Comparison of ENCODE assay signal across 26 cellular contexts in genomic region chr3:128353361-128353965, GRCh38.
DNase-seq lines count a peak whose midpoint lies in the region; ATAC-seq, FAIRE-seq and TF ChIP-seq lines count a peak whose summit lies in the region.
"Had no signal": no experiment of that assay in that cellular context is flagged by ENCODE, and none has a peak within 500 bp of the region (broad histone marks: within the 10 kb centered on the region; RNA-seq: fewer than 3 reads in every experiment).

No MANE protein-coding gene starts in this region.

- DNase-seq in HepG2 (ENCODE audit: low spot score) = no peak
- peak; percentile 52 for DNase-seq in osteoblast (ENCODE audit: insufficient read length, low spot score, missing footprints)
- DNase-seq in testis = no peak
- DNase-seq in NCI-H1694 treated with DMSO at 0.1 percent for 48 hours (lab: John Stamatoyannopoulos, UW) = no peak
- DNase-seq: ACHN; Caco-2; CD4-positive, alpha-beta memory T cell; DMS 273 treated with DMSO at 0.1 percent for 48 hours; DMS79 treated with DMSO at 0.1 percent for 48 hours; NCI-H1092 treated with DMSO at 0.1 percent for 48 hours; NCI-H146; NCI-H2029 treated with DMSO at 0.1 percent for 48 hours; NCI-H226; NCI-H510A treated with DMSO at 0.1 percent for 48 hours; NCI-H748 treated with DMSO at 0.1 percent for 48 hours; SHP77 treated with DMSO at 0.1 percent for 48 hours had no signal

- H3K9ac ChIP-seq in HepG2 (ENCODE audit: insufficient read depth, low read depth, low read length) = 0 out of 2 replicates have a peak overlapping the region, but pooled peaks have one; percentile 1
- H3K9ac ChIP-seq: BLaER1, KMS-11 had no signal

- POLR2A ChIA-PET in HepG2 (lab: Yijun Ruan, JAX) = no interaction called here

- no peak for TF ChIP-seq EP300 in HepG2 (IDR thresholded peaks at IDR 0.05; ENCODE audit: low read depth in 2 of 2, low read length in 2 of 2)
- TF ChIP-seq EP300 in HepG2 (CRISPR knock-in tag; IDR thresholded peaks at IDR 0.05; ENCODE audit: borderline replicate concordance) = no peak

- no TSS peak for BruUV-seq in HepG2 (replicated peaks; lab: Mats Ljungman, UMichigan)

- no peak overlapping the region for H3K4me3 ChIP-seq in HepG2 (replicated peaks in 1 of 3; ENCODE audit: insufficient read depth in 1 of 3, low read depth in 2 of 3, low read length in 3 of 3)
- H3K4me3 ChIP-seq in osteoblast (ENCODE audit: insufficient read depth, low read length) = no peak overlapping the region
- H3K4me3 ChIP-seq in testis = no peak overlapping the region
- H3K4me3 ChIP-seq: BLaER1, SK-N-MC had no signal

- H3K27ac ChIP-seq in VCaP (peak overlapping the region; percentile 36; the same call in 1 of the 2 replicates), HepG2 (ENCODE audit: extremely low read length, insufficient read depth, low read length) (peak overlapping the region; percentile 67), osteoblast (ENCODE audit: low read depth, low read length) (no peak overlapping the region), testis (no peak overlapping the region)
- H3K27ac ChIP-seq: BLaER1, HL-60, KMS-11, RWPE1, SK-N-MC had no signal

- no peaks in the 10 kb centered on the region for H3K27me3 ChIP-seq in HepG2 (ENCODE audit: control insufficient read depth in 1 of 2, insufficient read depth in 2 of 2, low read length in 2 of 2)
- H3K27me3 ChIP-seq in osteoblast (ENCODE audit: insufficient read depth, low read length) = no peaks in the 10 kb centered on the region
- no peaks in the 10 kb centered on the region for H3K27me3 ChIP-seq in testis
- H3K27me3 ChIP-seq: BLaER1 had no signal

- no peak for TF ChIP-seq RAD21 in HepG2 (CRISPR knock-in tag; IDR thresholded peaks at IDR 0.05)

- TF ChIP-seq CTCF in VCaP (conservative IDR thresholded peaks at IDR 0.05) (no peak), HepG2 (CRISPR knock-in tag; IDR thresholded peaks at IDR 0.05) (no peak), osteoblast (IDR thresholded peaks at IDR 0.05; ENCODE audit: extremely low read depth, low read depth, low read length) (no peak), testis (IDR thresholded peaks at IDR 0.05) (no peak)

- H3K9me3 ChIP-seq in HepG2 (ENCODE audit: low read length) (no peaks in the 10 kb centered on the region), osteoblast (ENCODE audit: low read depth, low read length) (no peaks in the 10 kb centered on the region), testis (no peaks in the 10 kb centered on the region)
- H3K9me3 ChIP-seq: BLaER1, Caco-2 had no signal

- H3K4me1 ChIP-seq in HepG2 (ENCODE audit: insufficient read depth, low read length) = peaks cover 64% of the 10 kb centered on the region
- peaks cover 6% of the 10 kb centered on the region for H3K4me1 ChIP-seq in osteoblast (ENCODE audit: insufficient read depth, low read length)
- peaks cover 17% of the 10 kb centered on the region for H3K4me1 ChIP-seq in testis

- WGBS in HepG2 (ENCODE audit: low lambda C conversion rate) = 98% methylated on average over 6 of the region's 8 CpGs
- WGBS in testis, 2 donors = 93 to 95% methylated on average over 8 of the region's 8 CpGs

- in situ Hi-C loops in HepG2 (cut with HindIII; ENCODE audit: extremely low pct_ligation_motif_present, low pct_unique_long_range_greater_than_20kb) = no loop called here

- H2AFZ ChIP-seq in HepG2 (ENCODE audit: low read length) = no peak overlapping the region
- no peak overlapping the region for H2AFZ ChIP-seq in osteoblast (ENCODE audit: low read length)

- no peaks in the 10 kb centered on the region for H3K79me2 ChIP-seq in HepG2 (ENCODE audit: insufficient read depth, low read length)
- no peaks in the 10 kb centered on the region for H3K79me2 ChIP-seq in osteoblast (ENCODE audit: insufficient read depth, low read length)

- ATAC-seq in HepG2 = no peak
- ATAC-seq in GM21717 (IDR thresholded peaks at IDR 0.05; ENCODE audit: unreplicated experiment) = no peak
- ATAC-seq in GM18868 (IDR thresholded peaks at IDR 0.05; ENCODE audit: unreplicated experiment) = no peak

- CTCF ChIA-PET in HepG2 (lab: Yijun Ruan, JAX; ENCODE audit: low intra/inter-chr PET ratio, low total read pairs) = no interaction called here

- FAIRE-seq in HepG2 (lab: Jason Lieb, UNC) = no peak
- FAIRE-seq: GM12891, H1 had no signal

- H4K20me1 ChIP-seq in HepG2 (ENCODE audit: insufficient read depth, low read length) (no peaks in the 10 kb centered on the region), osteoblast (ENCODE audit: insufficient read depth, low read length) (peaks cover 12% of the 10 kb centered on the region)

- peaks cover 4 to 15% of the 10 kb centered on the region in 2 experiments; a peak in 3 of 5 replicates for H3K36me3 ChIP-seq in HepG2 (replicated peaks in 1 of 2; ENCODE audit: control insufficient read depth in 1 of 2, insufficient read depth in 2 of 2, low read length in 2 of 2)
- no peaks in the 10 kb centered on the region for H3K36me3 ChIP-seq in osteoblast (ENCODE audit: insufficient read depth, low read length)
- H3K36me3 ChIP-seq in testis (ENCODE audit: low read depth, missing control alignments) = no peaks in the 10 kb centered on the region

- intact Hi-C loops in HepG2 (cut with micrococcal nuclease; ENCODE audit: unreplicated experiment) (no loop called here), testis (cut with DNase I; ENCODE audit: low total_unique reads) (no loop called here)

- H3K4me2 ChIP-seq in HepG2 (ENCODE audit: low read depth, low read length) (peak overlapping the region; percentile 49), osteoblast (ENCODE audit: insufficient read depth, low read length) (no peak overlapping the region)
- H3K4me2 ChIP-seq: BLaER1, KMS-11 had no signal

- TF ChIP-seq POLR2A in HepG2 (IDR thresholded peaks at IDR 0.05; ENCODE audit: insufficient read depth in 1 of 2, low read depth in 2 of 2, low read length in 2 of 2) = no peak
- no peak for TF ChIP-seq POLR2A in testis (IDR thresholded peaks at IDR 0.05)

TF ChIP-seq in HepG2, 621 proteins besides CTCF, POLR2A, EP300 and RAD21:
- TF ChIP-seq ZSCAN20 (CRISPR knock-in tag; IDR thresholded peaks at IDR 0.05; ENCODE audit: borderline replicate concordance) = no peak
TF ChIP-seq in HepG2: peak in this region for 0.

Comparison
In these comparisons a context has a peak if more than half of its experiments do, and no peak if none do; other contexts are left out.
1. H3K27ac ChIP-seq: peak in VCaP (single experiment) and HepG2 (single experiment); none in osteoblast (single experiment) and testis (0 of 2).